Comparison of ENCODE assay signal across 1 cellular context in the genomic region with DNA sequence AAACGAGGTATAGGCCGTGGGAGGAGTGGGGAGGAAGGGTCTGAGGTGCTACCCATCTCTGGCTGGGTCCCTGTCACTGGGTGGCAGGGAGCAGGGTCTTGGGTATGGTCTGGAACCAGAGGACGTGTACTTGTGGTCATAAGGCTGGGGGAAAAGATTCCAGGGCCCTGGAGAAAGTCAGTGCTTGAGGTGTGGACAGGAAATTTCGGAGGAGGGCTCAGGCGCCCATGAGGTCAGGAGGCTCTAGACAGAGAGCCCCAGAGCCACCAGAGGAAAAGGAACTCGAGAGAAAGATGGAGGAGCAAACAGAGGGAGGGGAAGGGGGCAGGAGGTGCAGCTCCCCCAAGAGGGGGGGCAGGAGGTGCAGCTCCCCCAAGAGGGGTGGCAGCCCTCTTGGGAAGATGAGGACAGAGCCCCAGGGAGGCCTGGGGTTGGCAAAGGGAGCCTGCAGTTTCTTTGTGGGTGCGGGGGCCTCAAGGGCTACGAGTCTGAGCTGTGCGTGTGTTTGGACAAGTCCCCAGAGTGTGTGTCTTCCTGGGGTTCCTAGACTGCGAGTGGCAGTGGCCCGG.
TF ChIP-seq lines count a peak whose summit lies in the region.

No MANE protein-coding gene starts in this region.

TF ChIP-seq in A549, 52 proteins besides CTCF, POLR2A, EP300 and RAD21 (continued from another document):
- TF ChIP-seq, protein P1, sequence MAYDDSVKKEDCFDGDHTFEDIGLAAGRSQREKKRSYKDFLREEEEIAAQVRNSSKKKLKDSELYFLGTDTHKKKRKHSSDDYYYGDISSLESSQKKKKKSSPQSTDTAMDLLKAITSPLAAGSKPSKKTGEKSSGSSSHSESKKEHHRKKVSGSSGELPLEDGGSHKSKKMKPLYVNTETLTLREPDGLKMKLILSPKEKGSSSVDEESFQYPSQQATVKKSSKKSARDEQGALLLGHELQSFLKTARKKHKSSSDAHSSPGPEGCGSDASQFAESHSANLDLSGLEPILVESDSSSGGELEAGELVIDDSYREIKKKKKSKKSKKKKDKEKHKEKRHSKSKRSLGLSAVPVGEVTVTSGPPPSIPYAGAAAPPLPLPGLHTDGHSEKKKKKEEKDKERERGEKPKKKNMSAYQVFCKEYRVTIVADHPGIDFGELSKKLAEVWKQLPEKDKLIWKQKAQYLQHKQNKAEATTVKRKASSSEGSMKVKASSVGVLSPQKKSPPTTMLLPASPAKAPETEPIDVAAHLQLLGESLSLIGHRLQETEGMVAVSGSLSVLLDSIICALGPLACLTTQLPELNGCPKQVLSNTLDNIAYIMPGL (CRISPR knock-in tag; IDR thresholded peaks at IDR 0.05; ENCODE audit: borderline replicate concordance) = no peak
- no peak for TF ChIP-seq HOXB5 (CRISPR knock-in tag; IDR thresholded peaks at IDR 0.05)
- no peak for TF ChIP-seq TP53 (CRISPR knock-in tag; IDR thresholded peaks at IDR 0.05)
- TF ChIP-seq HEYL (CRISPR knock-in tag; IDR thresholded peaks at IDR 0.05) = no peak
